9 cellular contexts compared by ENCODE assay signal in genomic region chr14:70567791-70568190, GRCh38. TPM values are rescaled to one million over a fixed set of nuclear protein-coding genes. Genes with fewer than 3 reads are reported as not detected.
A peak's percentile ranks its signal among the peaks of the same experiment; 100 is the strongest.
DNase-seq lines count a peak whose midpoint lies in the region; ATAC-seq and TF ChIP-seq lines count a peak whose summit lies in the region.
"Had no signal": no experiment of that assay in that cellular context is flagged by ENCODE, and none has a peak within 500 bp of the region (broad histone marks: within the 10 kb centered on the region; RNA-seq: fewer than 3 reads in every experiment).

No MANE protein-coding gene starts in this region.

- intact Hi-C loops in naive thymus-derived CD4-positive, alpha-beta T cell (cut with micrococcal nuclease): no loop called here

- H3K36me3 ChIP-seq in naive thymus-derived CD4-positive, alpha-beta T cell (ENCODE audit: control insufficient read depth in 2 of 3, insufficient read depth in 3 of 3, low read length in 3 of 3): peaks cover 5 to 55% (median 12%) of the 10 kb centered on the region in 3 experiments

- H3K27ac ChIP-seq in naive thymus-derived CD4-positive, alpha-beta T cell (ENCODE audit: low read depth, low read length): no peak overlapping the region

- DNase-seq in AG09309 (ENCODE audit: low read depth) (no peak), NCI-H345 (lab: John Stamatoyannopoulos, UW) (peak; percentile 54), cardiac fibroblast (ENCODE audit: low read depth in 2 of 2) (peak; percentile 35 to 60), epidermal melanocyte (ENCODE audit: insufficient read length, low spot score) (no peak)
- DNase-seq in naive thymus-derived CD4-positive, alpha-beta T cell: no peak
- DNase-seq in central memory CD4-positive, alpha-beta T cell: no peak
- DNase-seq: left cardiac atrium had no signal

- H3K4me3 Mint-ChIP-seq in naive thymus-derived CD4-positive, alpha-beta T cell: no peak overlapping the region

- peaks cover 10 to 41% (median 32%) of the 10 kb centered on the region in 7 donors for H3K4me1 Mint-ChIP-seq in naive thymus-derived CD4-positive, alpha-beta T cell

- H3K4me3 ChIP-seq in AG09309 (ENCODE audit: control insufficient read depth, low read depth, low read length): no peak overlapping the region
- no peak overlapping the region for H3K4me3 ChIP-seq in cardiac fibroblast (replicated peaks in 1 of 2; ENCODE audit: low read depth in 2 of 2, low read length in 2 of 2)
- no peak overlapping the region for H3K4me3 ChIP-seq in naive thymus-derived CD4-positive, alpha-beta T cell (ENCODE audit: low read length)

- H3K27me3 ChIP-seq in naive thymus-derived CD4-positive, alpha-beta T cell (ENCODE audit: control insufficient read depth in 2 of 2, insufficient read depth in 2 of 2, low read length in 2 of 2): no peaks in the 10 kb centered on the region

- H3K4me1 ChIP-seq in naive thymus-derived CD4-positive, alpha-beta T cell (ENCODE audit: control insufficient read depth in 2 of 2, insufficient read depth in 2 of 2, low read length in 2 of 2): no peaks in the 10 kb centered on the region

- no peaks in the 10 kb centered on the region for H3K9me3 ChIP-seq in naive thymus-derived CD4-positive, alpha-beta T cell (ENCODE audit: control insufficient read depth in 2 of 3, low read length in 3 of 3)

- TF ChIP-seq CTCF in AG09309 (IDR thresholded peaks at IDR 0.05; ENCODE audit: control insufficient read depth, insufficient read depth, low read depth, low read length, missing control alignments) (peak; percentile 63), GM12873 (IDR thresholded peaks at IDR 0.05; ENCODE audit: insufficient read depth, low read depth, low read length, missing control alignments) (peak; percentile 72), cardiac fibroblast (IDR thresholded peaks at IDR 0.05; ENCODE audit: low read depth, low read length) (peak; percentile 68)

- ATAC-seq in naive thymus-derived CD4-positive, alpha-beta T cell: peak; percentile 38
- no peak for ATAC-seq in HG02970 (IDR thresholded peaks at IDR 0.05; ENCODE audit: low FRiP score, unreplicated experiment)

- no peak overlapping the region for H3K27ac Mint-ChIP-seq in naive thymus-derived CD4-positive, alpha-beta T cell

- H3K9me3 Mint-ChIP-seq in naive thymus-derived CD4-positive, alpha-beta T cell: peaks cover 2 to 33% (median 8%) of the 10 kb centered on the region in 11 donors

- H3K36me3 Mint-ChIP-seq in naive thymus-derived CD4-positive, alpha-beta T cell: peaks cover 22 to 87% (median 63%) of the 10 kb centered on the region in 5 donors

- POLR2A ChIA-PET in naive thymus-derived CD4-positive, alpha-beta T cell (lab: Charles Lee): no interaction called here

- no peaks in the 10 kb centered on the region for H3K27me3 Mint-ChIP-seq in naive thymus-derived CD4-positive, alpha-beta T cell

- CTCF ChIA-PET in naive thymus-derived CD4-positive, alpha-beta T cell (lab: Charles Lee): no interaction called here

RNA-seq across cellular contexts. Expression of gene MED6, which starts 32.7 kb away (rescaled TPM):
- total RNA-seq in naive thymus-derived CD4-positive, alpha-beta T cell: 10 to 100 TPM; 53.4 to 97.0 (median 67.1) TPM
- 10 to 100 TPM; 40.3 to 40.6 TPM for polyA plus RNA-seq in naive thymus-derived CD4-positive, alpha-beta T cell

RNA-seq across cellular contexts. Expression of gene ADAM20, which starts 33.0 kb away (rescaled TPM):
- 1 to 10 TPM in 2 of 5 experiments, under 1 TPM in 3; 0.45 to 2.9 (median 0.83) TPM for total RNA-seq in naive thymus-derived CD4-positive, alpha-beta T cell
- not detected for polyA plus RNA-seq in naive thymus-derived CD4-positive, alpha-beta T cell

Comparison
In these comparisons a context has a peak if more than half of its experiments do, and no peak if none do; other contexts are left out.
1. DNase-seq: peak in NCI-H345 (single experiment) and cardiac fibroblast (2 of 2); none in AG09309 (single experiment), naive thymus-derived CD4-positive, alpha-beta T cell (0 of 9), epidermal melanocyte (single experiment) and central memory CD4-positive, alpha-beta T cell (single experiment).
2. Peak in every context shown above with its lines, with median percentiles within 50 percentile points of each other: CTCF ChIP-seq.